ENCODE assay signal across 11 cellular contexts in the genomic region with DNA sequence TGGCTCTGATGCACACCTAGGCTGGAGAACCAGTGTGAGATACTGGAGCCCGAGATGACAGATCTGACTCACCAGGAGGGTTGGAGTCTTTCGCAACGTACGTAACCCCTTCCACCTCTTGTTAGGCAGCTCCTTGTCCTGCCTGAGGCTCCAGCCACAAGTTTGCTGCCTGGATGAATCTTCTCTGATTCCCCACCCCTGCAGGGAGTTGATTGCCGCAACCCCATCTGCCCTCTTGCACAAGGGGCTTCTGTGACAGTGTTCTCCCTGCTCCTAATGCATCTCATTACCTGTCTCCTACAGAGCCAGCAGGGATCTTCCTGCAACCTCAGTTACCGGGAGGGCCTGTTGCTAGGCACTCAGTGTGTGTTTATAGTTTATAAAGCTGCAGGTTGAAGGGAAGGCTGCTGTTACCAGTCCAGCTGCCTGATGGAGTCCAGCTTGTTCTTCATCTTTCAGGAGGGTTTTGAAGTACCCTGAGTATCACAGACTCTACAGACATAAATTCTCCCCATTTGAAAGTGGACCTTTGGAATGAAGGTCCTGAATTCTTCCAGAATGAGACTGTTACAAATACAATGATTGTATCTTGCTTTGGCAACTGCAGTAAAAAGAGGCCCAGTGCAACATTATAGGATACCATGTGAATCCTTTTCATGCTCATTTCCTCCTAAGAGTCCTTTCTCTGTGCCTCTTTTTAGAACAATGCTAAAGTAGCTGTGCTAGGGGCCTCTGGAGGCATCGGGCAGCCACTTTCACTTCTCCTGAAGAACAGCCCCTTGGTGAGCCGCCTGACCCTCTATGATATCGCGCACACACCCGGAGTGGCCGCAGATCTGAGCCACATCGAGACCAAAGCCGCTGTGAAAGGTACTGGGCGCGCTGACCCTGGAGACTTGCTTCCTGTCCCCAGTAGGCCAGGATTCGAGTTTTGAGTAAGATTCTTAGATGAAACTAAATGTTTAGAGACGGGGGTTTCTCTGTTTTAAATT. TPM values are rescaled to one million over a fixed set of nuclear protein-coding genes. Genes with fewer than 3 reads are reported as not detected.
A peak's percentile ranks its signal among the peaks of the same experiment; 100 is the strongest.
DNase-seq lines count a peak whose midpoint lies in the region; ATAC-seq and TF ChIP-seq lines count a peak whose summit lies in the region.
"Had no signal": no experiment of that assay in that cellular context is flagged by ENCODE, and none has a peak within 500 bp of the region (broad histone marks: within the 10 kb centered on the region; RNA-seq: fewer than 3 reads in every experiment).

No MANE protein-coding gene starts in this region.

- H3K9me2 ChIP-seq in SK-N-SH: no peaks in the 10 kb centered on the region

- H2AFZ ChIP-seq in SK-N-SH (ENCODE audit: low read depth): no peak overlapping the region

- CTCF ChIA-PET in SK-N-SH (lab: Yijun Ruan, JAX): interaction anchor here (0.6 to 1.3 kb wide), 3 partner anchors 13 to 77 kb away, joined by 3 read pairs; no protein-coding TSS in a partner anchor

- peaks cover 36% of the 10 kb centered on the region for H3K4me1 Mint-ChIP-seq in stimulated activated memory B cell treated with anti-CD40 and anti-IgM and Interleukin-4, amounts not matched to agents 10 μg/mL and 1 μg/mL and 100 μg/mL, for 72 hours

- POLR2A ChIA-PET in SK-N-SH (lab: Yijun Ruan, JAX): no interaction called here

- H3K27ac Mint-ChIP-seq in stimulated activated memory B cell treated with anti-CD40 and anti-IgM and Interleukin-4, amounts not matched to agents 10 μg/mL and 1 μg/mL and 100 μg/mL, for 72 hours: peak overlapping the region; percentile 57
- H3K27ac Mint-ChIP-seq: B cell; T-helper 1 cell treated with Interleukin-12 subunit alpha and Interleukin-12 subunit beta and Interleukin-4 antibody, amounts not matched to agents 30 μg/mL and 1 μg/mL, for 36 hours had no signal

- 94% methylated on average over 18 of the region's 18 CpGs for WGBS in SK-N-SH (ENCODE audit: low lambda C conversion rate)
- WGBS in gastroesophageal sphincter (ENCODE audit: low coverage in 1 of 2), 2 donors: 64 to 82% methylated on average over 12 to 15 of the region's 18 CpGs

- peaks cover 83% of the 10 kb centered on the region for H3K79me2 ChIP-seq in SK-N-SH (ENCODE audit: insufficient read depth)

- H3K4me1 ChIP-seq in SK-N-SH (ENCODE audit: control insufficient read depth in 1 of 2, insufficient read depth in 2 of 2, low read depth in 1 of 2, low read length in 1 of 2) (peaks cover under 1 to 21% of the 10 kb centered on the region in 2 experiments; a peak in 3 of 4 replicates), gastroesophageal sphincter (peaks cover 0 to 55% (median under 1%) of the 10 kb centered on the region in 3 donors)

- peaks cover 48 to 60% of the 10 kb centered on the region in 2 experiments for H3K36me3 ChIP-seq in SK-N-SH (replicated peaks in 1 of 2; ENCODE audit: control insufficient read depth in 1 of 2, insufficient read depth in 2 of 2, low read length in 1 of 2)
- peaks cover 0 to 79% of the 10 kb centered on the region in 2 donors for H3K36me3 ChIP-seq in gastroesophageal sphincter

- no peaks in the 10 kb centered on the region for H3K9me3 Mint-ChIP-seq in stimulated activated memory B cell treated with anti-CD40 and anti-IgM and Interleukin-4, amounts not matched to agents 10 μg/mL and 1 μg/mL and 100 μg/mL, for 72 hours
- H3K9me3 Mint-ChIP-seq: T-helper 1 cell treated with Interleukin-12 subunit alpha and Interleukin-12 subunit beta and Interleukin-4 antibody, amounts not matched to agents 30 μg/mL and 1 μg/mL, for 36 hours had no signal

- H3K27me3 Mint-ChIP-seq in stimulated activated memory B cell treated with anti-CD40 and anti-IgM and Interleukin-4, amounts not matched to agents 10 μg/mL and 1 μg/mL and 100 μg/mL, for 72 hours: no peaks in the 10 kb centered on the region
- H3K27me3 Mint-ChIP-seq: B cell had no signal

- H3K4me3 Mint-ChIP-seq in stimulated activated memory B cell treated with anti-CD40 and anti-IgM and Interleukin-4, amounts not matched to agents 10 μg/mL and 1 μg/mL and 100 μg/mL, for 72 hours: no peak overlapping the region
- H3K4me3 Mint-ChIP-seq: B cell; T-helper 1 cell treated with Interleukin-12 subunit alpha and Interleukin-12 subunit beta and Interleukin-4 antibody, amounts not matched to agents 30 μg/mL and 1 μg/mL, for 36 hours had no signal

- H3K27ac ChIP-seq in SK-N-SH (ENCODE audit: low read depth in 2 of 2, low read length in 1 of 2) (peak overlapping the region in 1 of 2 experiments; percentile 66; a peak in 2 of 4 replicates), gastroesophageal sphincter (peak overlapping the region in 3 of 4 donors; percentile 52 to 54 (median 53))

- TF ChIP-seq CTCF in SK-N-SH (IDR thresholded peaks at IDR 0.05) (no peak), gastroesophageal sphincter (IDR thresholded peaks at IDR 0.05) (no peak)

- H3K9me3 ChIP-seq in SK-N-SH (no peaks in the 10 kb centered on the region), gastroesophageal sphincter (no peaks in the 10 kb centered on the region)

- H3F3A ChIP-seq in SK-N-SH (replicated peaks; ENCODE audit: insufficient read depth): peaks cover 17% of the 10 kb centered on the region

- DNase-seq in NCI-H748 (lab: John Stamatoyannopoulos, UW; ENCODE audit: unreplicated experiment) (peak; percentile 28), NCI-H748 treated with DMSO at 0.1 percent for 48 hours (lab: John Stamatoyannopoulos, UW) (no peak), SK-N-SH (no peak), NCI-H1436 (lab: John Stamatoyannopoulos, UW) (no peak), NCI-H2029 (lab: John Stamatoyannopoulos, UW) (no peak), cerebellum (ENCODE audit: low spot score) (no peak)
- DNase-seq: stimulated activated CD4-positive, alpha-beta T cell treated with anti-CD3 and anti-CD28 coated beads, Interleukin-15, amount 100 ng/mL, for 24 hours had no signal

- no peak for TF ChIP-seq RAD21 in SK-N-SH (IDR thresholded peaks at IDR 0.05; ENCODE audit: low read length)

- peak; percentile 56 for ATAC-seq in gastroesophageal sphincter
- no peak for ATAC-seq in stimulated activated memory B cell treated with anti-CD40 and anti-IgM and Interleukin-4, amounts not matched to agents 10 μg/mL and 1 μg/mL and 100 μg/mL, for 72 hours

- TF ChIP-seq POLR2A in gastroesophageal sphincter (IDR thresholded peaks at IDR 0.05): no peak

- TF ChIP-seq EP300 in SK-N-SH (IDR thresholded peaks at IDR 0.05; ENCODE audit: borderline replicate concordance in 1 of 2, low read depth in 1 of 2, low read length in 1 of 2) (no peak), gastroesophageal sphincter (IDR thresholded peaks at IDR 0.05) (no peak)

- H3K4me3 ChIP-seq in SK-N-SH (ENCODE audit: low read depth in 2 of 2, low read length in 1 of 2) (no peak overlapping the region), gastroesophageal sphincter (no peak overlapping the region)

- H3K9ac ChIP-seq in SK-N-SH: 0 out of 2 replicates have a peak overlapping the region, but pooled peaks have one; percentile 18

- peaks cover 52% of the 10 kb centered on the region for H3K36me3 Mint-ChIP-seq in stimulated activated memory B cell treated with anti-CD40 and anti-IgM and Interleukin-4, amounts not matched to agents 10 μg/mL and 1 μg/mL and 100 μg/mL, for 72 hours

- no peaks in the 10 kb centered on the region for H3K27me3 ChIP-seq in SK-N-SH (ENCODE audit: insufficient read depth)
- no peaks in the 10 kb centered on the region for H3K27me3 ChIP-seq in gastroesophageal sphincter

- peaks cover 50% of the 10 kb centered on the region for H4K20me1 ChIP-seq in SK-N-SH (ENCODE audit: insufficient read depth)

- peak overlapping the region; percentile 19; the same call in 1 of the 2 replicates for H3K4me2 ChIP-seq in SK-N-SH

TF ChIP-seq in SK-N-SH, 30 proteins besides CTCF, POLR2A, EP300 and RAD21:
- TF ChIP-seq YY1 (IDR thresholded peaks at IDR 0.05; ENCODE audit: low read depth): no peak
- no peak for TF ChIP-seq TAF1 (IDR thresholded peaks at IDR 0.05; ENCODE audit: borderline replicate concordance, low read depth, low read length)
- no peak for TF ChIP-seq RFX5 (IDR thresholded peaks at IDR 0.05; ENCODE audit: low read length)
- TF ChIP-seq POLR2AphosphoS5 (IDR thresholded peaks at IDR 0.05; ENCODE audit: low read depth, low read length): no peak
- TF ChIP-seq JUND (IDR thresholded peaks at IDR 0.05): 0 out of 2 replicates have a peak, but pooled peaks have one; percentile 3
- no peak for TF ChIP-seq EZH2phosphoT487 (IDR thresholded peaks at IDR 0.05; ENCODE audit: borderline replicate concordance, low read depth)
- no peak for TF ChIP-seq NRF1 (IDR thresholded peaks at IDR 0.05; ENCODE audit: low read depth, low read length)
- TF ChIP-seq, protein P1, sequence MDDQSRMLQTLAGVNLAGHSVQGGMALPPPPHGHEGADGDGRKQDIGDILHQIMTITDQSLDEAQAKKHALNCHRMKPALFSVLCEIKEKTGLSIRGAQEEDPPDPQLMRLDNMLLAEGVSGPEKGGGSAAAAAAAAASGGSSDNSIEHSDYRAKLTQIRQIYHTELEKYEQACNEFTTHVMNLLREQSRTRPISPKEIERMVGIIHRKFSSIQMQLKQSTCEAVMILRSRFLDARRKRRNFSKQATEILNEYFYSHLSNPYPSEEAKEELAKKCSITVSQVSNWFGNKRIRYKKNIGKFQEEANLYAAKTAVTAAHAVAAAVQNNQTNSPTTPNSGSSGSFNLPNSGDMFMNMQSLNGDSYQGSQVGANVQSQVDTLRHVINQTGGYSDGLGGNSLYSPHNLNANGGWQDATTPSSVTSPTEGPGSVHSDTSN (IDR thresholded peaks at IDR 0.05): 0 out of 2 replicates have a peak, but pooled peaks have one; percentile 7
- TF ChIP-seq NFIC (IDR thresholded peaks at IDR 0.05; ENCODE audit: borderline replicate concordance): no peak
- no peak for TF ChIP-seq FOXJ3 (CRISPR knock-in tag; IDR thresholded peaks at IDR 0.05)
- no peak for TF ChIP-seq ELF1 (IDR thresholded peaks at IDR 0.05)
- no peak for TF ChIP-seq RCOR1 (IDR thresholded peaks at IDR 0.05; ENCODE audit: low read length)
TF ChIP-seq in SK-N-SH: peak in this region for 2.

RNA-seq across cellular contexts. Expression of a gene that starts 6.5 kb away (rescaled TPM):
- polyA plus RNA-seq in SK-N-SH (2012; rRNA removed): 244 and 301 TPM in 2 replicates
- polyA plus RNA-seq in SK-N-SH (2012; cell fraction: cytosol; rRNA removed): 157 and 199 TPM in 2 replicates
- polyA plus RNA-seq in SK-N-SH (2012; cell fraction: nucleus; rRNA removed): 189 and 235 TPM in 2 replicates
- total RNA-seq in gastroesophageal sphincter: 100 to 1,000 TPM in 1 of 4 donors, 10 to 100 TPM in 3; 62.7 to 120 (median 71.0) TPM
- total RNA-seq in cerebellum: 36.3 TPM

RNA-seq across cellular contexts. Expression of a gene that starts 6.6 kb away (rescaled TPM):
- 86.6 and 89.4 TPM in 2 replicates for polyA plus RNA-seq in SK-N-SH (2012; rRNA removed)
- 68.1 and 79.1 TPM in 2 replicates for polyA plus RNA-seq in SK-N-SH (2012; cell fraction: cytosol; rRNA removed)
- polyA plus RNA-seq in SK-N-SH (2012; cell fraction: nucleus; rRNA removed): 66.0 and 75.5 TPM in 2 replicates
- total RNA-seq in gastroesophageal sphincter: 10 to 100 TPM in 2 of 4 donors, 1 to 10 TPM in 2; 8.7 to 18.1 (median 12.5) TPM
- total RNA-seq in cerebellum: 15.0 TPM
